In genomic region chr11:2523821-2524391, GRCh38 we compare ENCODE assay signal across 1 cellular context.
TF ChIP-seq lines count a peak whose summit lies in the region.

No MANE protein-coding gene starts in this region.

TF ChIP-seq in IMR-90, 13 proteins besides CTCF, POLR2A, EP300 and RAD21 (continued from another document):
- TF ChIP-seq CHD1 (IDR thresholded peaks at IDR 0.05; ENCODE audit: low read depth, low read length) = no peak
